ENCODE assay signal across 1 cellular context in genomic region chr3:114128231-114128630, GRCh38.
TF ChIP-seq lines count a peak whose summit lies in the region.

No MANE protein-coding gene starts in this region.

TF ChIP-seq in SK-N-SH, 30 proteins besides CTCF, POLR2A, EP300 and RAD21 (continued from another document):
- TF ChIP-seq FOSL2 (IDR thresholded peaks at IDR 0.05; ENCODE audit: borderline replicate concordance, low read depth), result peak; percentile 45; the same call in 1 of the 2 replicates
- TF ChIP-seq TEAD4 (IDR thresholded peaks at IDR 0.05; ENCODE audit: borderline replicate concordance, insufficient read depth), result no peak
- peak; percentile 67 for TF ChIP-seq PBX3 (IDR thresholded peaks at IDR 0.05)
- TF ChIP-seq GABPA (IDR thresholded peaks at IDR 0.05; ENCODE audit: low read depth), result no peak
- TF ChIP-seq FOXJ3 (CRISPR knock-in tag; IDR thresholded peaks at IDR 0.05), result no peak
- TF ChIP-seq YY1 (IDR thresholded peaks at IDR 0.05; ENCODE audit: low read depth), result no peak
- TF ChIP-seq ELF1 (IDR thresholded peaks at IDR 0.05), result no peak
- no peak for TF ChIP-seq RXRA (IDR thresholded peaks at IDR 0.05; ENCODE audit: borderline replicate concordance, low read depth)
- TF ChIP-seq TAF1 (IDR thresholded peaks at IDR 0.05; ENCODE audit: borderline replicate concordance, low read depth, low read length), result no peak
- no peak for TF ChIP-seq MEF2A (IDR thresholded peaks at IDR 0.05; ENCODE audit: borderline replicate concordance, low read depth)
- TF ChIP-seq TCF12 (IDR thresholded peaks at IDR 0.05), result peak; percentile 69; the same call in 1 of the 2 replicates
- TF ChIP-seq IRF3 (IDR thresholded peaks at IDR 0.05; ENCODE audit: low read depth, low read length), result no peak
- TF ChIP-seq ZBTB33 (IDR thresholded peaks at IDR 0.05; ENCODE audit: borderline replicate concordance, low read depth), result no peak
- no peak for TF ChIP-seq POLR2AphosphoS5 (IDR thresholded peaks at IDR 0.05; ENCODE audit: low read depth, low read length)
- TF ChIP-seq NFIC (IDR thresholded peaks at IDR 0.05; ENCODE audit: borderline replicate concordance), result no peak
- TF ChIP-seq SIN3A (IDR thresholded peaks at IDR 0.05; ENCODE audit: borderline replicate concordance, low read depth, low read length), result no peak
